ENCODE assay signal across 8 cellular contexts in genomic region chr11:118689852-118690552, GRCh38. TPM values are rescaled to one million over a fixed set of nuclear protein-coding genes. Genes with fewer than 3 reads are reported as not detected.
A peak's percentile ranks its signal among the peaks of the same experiment; 100 is the strongest.
DNase-seq lines count a peak whose midpoint lies in the region; ATAC-seq and TF ChIP-seq lines count a peak whose summit lies in the region.

No MANE protein-coding gene starts in this region.

- no peaks in the 10 kb centered on the region for H3K36me3 ChIP-seq in hepatocyte (replicated peaks; ENCODE audit: insufficient read depth, low read depth)
- no peaks in the 10 kb centered on the region for H3K36me3 ChIP-seq in vagina

- no peaks in the 10 kb centered on the region for H3K9me2 ChIP-seq in hepatocyte (replicated peaks; ENCODE audit: insufficient read depth)

- peak; percentile 87 to 91 for DNase-seq in NCI-H187 (lab: John Stamatoyannopoulos, UW)
- peak; percentile 72 for DNase-seq in T-helper 9 cell
- DNase-seq in astrocyte of the hippocampus (ENCODE audit: low read depth, low spot score): peak; percentile 98
- DNase-seq in hepatocyte (ENCODE audit: low spot score): peak; percentile 97
- DNase-seq in renal cortical epithelial cell (ENCODE audit: low read depth): peak; percentile 88
- DNase-seq in vagina (ENCODE audit: extremely low spot score in 2 of 2): no peak

- TF ChIP-seq POLR2A in vagina (IDR thresholded peaks at IDR 0.05): no peak

- no peaks in the 10 kb centered on the region for H4K20me1 ChIP-seq in hepatocyte (ENCODE audit: insufficient read depth, poor library complexity, severe bottlenecking)

- peak overlapping the region; percentile 74 for H3K4me2 ChIP-seq in hepatocyte

- ATAC-seq in HG02884 (IDR thresholded peaks at IDR 0.05; ENCODE audit: unreplicated experiment): peak; percentile 76

- 8% methylated on average over 30 of the region's 30 CpGs for WGBS in hepatocyte (ENCODE audit: low lambda C conversion rate, missing lambda C conversion rate)

- TF ChIP-seq CTCF in GM12873 (IDR thresholded peaks at IDR 0.05; ENCODE audit: insufficient read depth, low read depth, low read length, missing control alignments) (peak; percentile 92), hepatocyte (IDR thresholded peaks at IDR 0.05; ENCODE audit: poor library complexity) (peak; percentile 83), vagina (IDR thresholded peaks at IDR 0.05) (peak; percentile 48 to 85 (median 62))

- intact Hi-C loops in vagina (cut with DNase I): loop anchor here (2.0 to 5.0 kb wide), 2 partner anchors 101 to 267 kb away; partner anchors contain the start of genes DDX6 and UPK2

- no peaks in the 10 kb centered on the region for H3K79me2 ChIP-seq in hepatocyte

- H3K9me3 ChIP-seq in hepatocyte (ENCODE audit: low read depth) (no peaks in the 10 kb centered on the region), vagina (no peaks in the 10 kb centered on the region)

- H3K4me1 ChIP-seq in hepatocyte (ENCODE audit: insufficient read depth) (peaks cover 5% of the 10 kb centered on the region), vagina (peaks cover 33% of the 10 kb centered on the region)

- peak overlapping the region; percentile 43 for H2AFZ ChIP-seq in hepatocyte

- peak overlapping the region; percentile 60 for H3K27ac ChIP-seq in hepatocyte
- H3K27ac ChIP-seq in vagina: peak overlapping the region; percentile 88

- no peak overlapping the region for H3K4me3 ChIP-seq in hepatocyte
- H3K4me3 ChIP-seq in vagina: peak overlapping the region; percentile 32 to 50

- no peaks in the 10 kb centered on the region for H3K27me3 ChIP-seq in hepatocyte
- H3K27me3 ChIP-seq in vagina: no peaks in the 10 kb centered on the region

RNA-seq across cellular contexts. Expression of gene TREH, which starts 10.6 kb away (rescaled TPM):
- total RNA-seq in hepatocyte: 6.6 and 10.2 TPM in 2 replicates
- 10.7 and 15.1 TPM in 2 replicates for polyA plus RNA-seq in hepatocyte
- not detected in 2 replicates for total RNA-seq in renal cortical epithelial cell
- 0.25 TPM for total RNA-seq in vagina

Comparison
In these comparisons a context has a peak if more than half of its experiments do, and no peak if none do; other contexts are left out.
1. DNase-seq: peak in NCI-H187 (2 of 2), T-helper 9 cell (single experiment), astrocyte of the hippocampus (single experiment), hepatocyte (single experiment) and renal cortical epithelial cell (single experiment); none in vagina (0 of 2).
2. Peak in every context shown above with its lines, with median percentiles within 50 percentile points of each other: CTCF ChIP-seq.